17 cellular contexts compared by ENCODE assay signal in the genomic region with DNA sequence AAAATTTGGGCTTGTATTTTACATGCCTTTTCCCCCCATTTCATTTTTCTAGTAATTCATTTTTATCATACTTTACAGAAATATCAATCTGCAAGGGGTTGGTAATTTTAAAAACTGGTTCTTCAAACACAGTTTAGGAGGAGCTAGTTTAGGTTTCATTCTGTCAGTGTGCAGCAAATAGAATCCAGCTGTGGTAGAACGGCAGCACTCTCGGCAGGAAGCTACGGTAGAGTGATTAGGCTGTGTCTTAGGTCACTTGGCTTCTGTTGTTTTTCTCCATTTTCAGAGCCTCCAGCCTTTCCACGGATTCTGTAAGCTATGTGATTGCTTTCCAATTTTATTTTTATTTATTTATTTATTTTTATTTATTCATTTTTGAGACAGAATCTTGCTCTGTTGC. TPM values are rescaled to one million over a fixed set of nuclear protein-coding genes. Genes with fewer than 3 reads are reported as not detected.
A peak's percentile ranks its signal among the peaks of the same experiment; 100 is the strongest.
DNase-seq lines count a peak whose midpoint lies in the region; ATAC-seq and TF ChIP-seq lines count a peak whose summit lies in the region.
"Had no signal": no experiment of that assay in that cellular context is flagged by ENCODE, and none has a peak within 500 bp of the region (broad histone marks: within the 10 kb centered on the region; RNA-seq: fewer than 3 reads in every experiment).

No MANE protein-coding gene starts in this region.

- CTCF ChIA-PET in activated CD8-positive, alpha-beta T cell treated with anti-CD3 and anti-CD28 coated beads for 36 hours (lab: Charles Lee) = interaction anchor here (1.9 to 3.9 kb wide), 3 partner anchors 11 to 24 kb away, joined by 5 to 24 read pairs (median 9); no protein-coding TSS in a partner anchor

- no peaks in the 10 kb centered on the region for H3K9me3 Mint-ChIP-seq in stimulated activated memory B cell treated with anti-CD40 and anti-IgM and Interleukin-4, amounts not matched to agents 10 μg/mL and 1 μg/mL and 100 μg/mL, for 72 hours
- no peaks in the 10 kb centered on the region for H3K9me3 Mint-ChIP-seq in glutamatergic neuron (ENCODE audit: unreplicated experiment)
- H3K9me3 Mint-ChIP-seq in activated CD8-positive, alpha-beta T cell treated with anti-CD3 and anti-CD28 coated beads for 36 hours = no peaks in the 10 kb centered on the region

- intact Hi-C loops in activated CD8-positive, alpha-beta T cell treated with anti-CD3 and anti-CD28 coated beads for 36 hours (cut with micrococcal nuclease) = no loop called here

- no peaks in the 10 kb centered on the region for H3K27me3 Mint-ChIP-seq in stimulated activated memory B cell treated with anti-CD40 and anti-IgM and Interleukin-4, amounts not matched to agents 10 μg/mL and 1 μg/mL and 100 μg/mL, for 72 hours
- H3K27me3 Mint-ChIP-seq in glutamatergic neuron (ENCODE audit: unreplicated experiment) = peaks cover 3% of the 10 kb centered on the region
- H3K27me3 Mint-ChIP-seq in activated CD8-positive, alpha-beta T cell treated with anti-CD3 and anti-CD28 coated beads for 36 hours = no peaks in the 10 kb centered on the region

- peak overlapping the region; percentile 32 for H3K27ac Mint-ChIP-seq in stimulated activated memory B cell treated with anti-CD40 and anti-IgM and Interleukin-4, amounts not matched to agents 10 μg/mL and 1 μg/mL and 100 μg/mL, for 72 hours
- H3K27ac Mint-ChIP-seq in glutamatergic neuron (ENCODE audit: unreplicated experiment) = no peak overlapping the region
- H3K27ac Mint-ChIP-seq in activated CD8-positive, alpha-beta T cell treated with anti-CD3 and anti-CD28 coated beads for 36 hours = no peak overlapping the region

- DNase-seq in GM10266 (ENCODE audit: extremely low spot score) (peak; percentile 21), GM20000 (ENCODE audit: low spot score) (peak; percentile 41), choroid plexus epithelial cell (ENCODE audit: low read depth) (peak; percentile 49), kidney glomerular epithelial cell (lab: John Stamatoyannopoulos, UW) (no peak), glutamatergic neuron (no peak)
- DNase-seq in activated CD8-positive, alpha-beta T cell treated with anti-CD3 and anti-CD28 coated beads for 36 hours = no peak
- DNase-seq: Calu3, DMS79, KBM-7, MG63, NCI-H2029, NCI-H2171 treated with DMSO at 0.1 percent for 48 hours, NCI-H774 had no signal

- POLR2A ChIA-PET in activated CD8-positive, alpha-beta T cell treated with anti-CD3 and anti-CD28 coated beads for 36 hours (lab: Charles Lee) = no interaction called here

- TF ChIP-seq CTCF in GM10266 (IDR thresholded peaks at IDR 0.05; ENCODE audit: control insufficient read depth, insufficient read depth, low read depth, missing control alignments) (no peak), GM20000 (IDR thresholded peaks at IDR 0.05; ENCODE audit: extremely low read depth, missing control alignments) (no peak), choroid plexus epithelial cell (conservative IDR thresholded peaks at IDR 0.05; ENCODE audit: low read depth, low read length) (no peak), glutamatergic neuron (IDR thresholded peaks at IDR 0.05; ENCODE audit: partially characterized antibody, unreplicated experiment) (no peak)
- TF ChIP-seq CTCF in activated CD8-positive, alpha-beta T cell treated with anti-CD3 and anti-CD28 coated beads for 36 hours (IDR thresholded peaks at IDR 0.05) = no peak

- no peak overlapping the region for H3K4me3 ChIP-seq in choroid plexus epithelial cell (ENCODE audit: low read depth, low read length)
- H3K4me3 ChIP-seq: MG63, SK-N-MC had no signal

- H3K36me3 Mint-ChIP-seq in stimulated activated memory B cell treated with anti-CD40 and anti-IgM and Interleukin-4, amounts not matched to agents 10 μg/mL and 1 μg/mL and 100 μg/mL, for 72 hours = peaks cover 31% of the 10 kb centered on the region
- H3K36me3 Mint-ChIP-seq in glutamatergic neuron (ENCODE audit: unreplicated experiment) = no peaks in the 10 kb centered on the region
- peaks cover 37% of the 10 kb centered on the region for H3K36me3 Mint-ChIP-seq in activated CD8-positive, alpha-beta T cell treated with anti-CD3 and anti-CD28 coated beads for 36 hours (ENCODE audit: low read depth)

- H3K4me3 Mint-ChIP-seq in stimulated activated memory B cell treated with anti-CD40 and anti-IgM and Interleukin-4, amounts not matched to agents 10 μg/mL and 1 μg/mL and 100 μg/mL, for 72 hours = no peak overlapping the region
- no peak overlapping the region for H3K4me3 Mint-ChIP-seq in glutamatergic neuron (ENCODE audit: unreplicated experiment)
- no peak overlapping the region for H3K4me3 Mint-ChIP-seq in activated CD8-positive, alpha-beta T cell treated with anti-CD3 and anti-CD28 coated beads for 36 hours

- H3K4me1 Mint-ChIP-seq in stimulated activated memory B cell treated with anti-CD40 and anti-IgM and Interleukin-4, amounts not matched to agents 10 μg/mL and 1 μg/mL and 100 μg/mL, for 72 hours = peaks cover 6% of the 10 kb centered on the region
- H3K4me1 Mint-ChIP-seq in glutamatergic neuron (ENCODE audit: low read depth, unreplicated experiment) = no peaks in the 10 kb centered on the region
- H3K4me1 Mint-ChIP-seq in activated CD8-positive, alpha-beta T cell treated with anti-CD3 and anti-CD28 coated beads for 36 hours (ENCODE audit: low read depth) = peaks cover 13% of the 10 kb centered on the region

- peak; percentile 75 for ATAC-seq in stimulated activated memory B cell treated with anti-CD40 and anti-IgM and Interleukin-4, amounts not matched to agents 10 μg/mL and 1 μg/mL and 100 μg/mL, for 72 hours
- no peak for ATAC-seq in activated CD8-positive, alpha-beta T cell treated with anti-CD3 and anti-CD28 coated beads for 36 hours

RNA-seq across cellular contexts. Expression of a gene that starts 32.7 kb away (rescaled TPM):
- not detected for total RNA-seq in glutamatergic neuron (ENCODE audit: unreplicated experiment)
- total RNA-seq in activated CD8-positive, alpha-beta T cell treated with anti-CD3 and anti-CD28 coated beads for 36 hours = not detected
- total RNA-seq: NCI-H460; T-helper 1 cell treated with Interleukin-12 subunit alpha and Interleukin-12 subunit beta and Interleukin-4 antibody, amounts not matched to agents 30 ng/mL and 1 ng/mL, for 36 hours had no signal

RNA-seq across cellular contexts. Expression of a gene that starts 42.9 kb away (rescaled TPM):
- 30.8 TPM for total RNA-seq in glutamatergic neuron (ENCODE audit: unreplicated experiment)
- 10 to 100 TPM; 30.6 to 35.9 TPM for total RNA-seq in activated CD8-positive, alpha-beta T cell treated with anti-CD3 and anti-CD28 coated beads for 36 hours

Comparison
In these comparisons a context has a peak if more than half of its experiments do, and no peak if none do; other contexts are left out.
1. DNase-seq: peak in GM10266 (single experiment), GM20000 (single experiment) and choroid plexus epithelial cell (single experiment); none in kidney glomerular epithelial cell (single experiment), glutamatergic neuron (single experiment) and activated CD8-positive, alpha-beta T cell treated with anti-CD3 and anti-CD28 coated beads for 36 hours (single experiment).